Comparison of ENCODE assay signal across 1 cellular context in genomic region chr17:9628509-9628908, GRCh38.
TF ChIP-seq lines count a peak whose summit lies in the region.

No MANE protein-coding gene starts in this region.

TF ChIP-seq in HCT116, 20 proteins besides CTCF, POLR2A, EP300 and RAD21 (continued from another document):
- TF ChIP-seq MAX (IDR thresholded peaks at IDR 0.05) (no peak), ZNF274 (IDR thresholded peaks at IDR 0.05; ENCODE audit: low read depth, low read length) (no peak), ATF3 (IDR thresholded peaks at IDR 0.05) (no peak), REST (IDR thresholded peaks at IDR 0.05; ENCODE audit: low read depth) (no peak), FOSL1 (IDR thresholded peaks at IDR 0.05; ENCODE audit: low read depth) (no peak), CBX3 (IDR thresholded peaks at IDR 0.05; ENCODE audit: low read depth) (no peak), SRF (IDR thresholded peaks at IDR 0.05; ENCODE audit: low read depth) (no peak), EGR1 (IDR thresholded peaks at IDR 0.05; ENCODE audit: low read depth) (no peak), EZH2 (IDR thresholded peaks at IDR 0.05) (no peak), YY1 (IDR thresholded peaks at IDR 0.05; ENCODE audit: extremely low read depth, insufficient replicate concordance, low read depth, low read length) (no peak), SIN3A (IDR thresholded peaks at IDR 0.05; ENCODE audit: low read depth) (no peak), SP1 (IDR thresholded peaks at IDR 0.05; ENCODE audit: low read depth) (no peak)
- TF ChIP-seq, protein P1, sequence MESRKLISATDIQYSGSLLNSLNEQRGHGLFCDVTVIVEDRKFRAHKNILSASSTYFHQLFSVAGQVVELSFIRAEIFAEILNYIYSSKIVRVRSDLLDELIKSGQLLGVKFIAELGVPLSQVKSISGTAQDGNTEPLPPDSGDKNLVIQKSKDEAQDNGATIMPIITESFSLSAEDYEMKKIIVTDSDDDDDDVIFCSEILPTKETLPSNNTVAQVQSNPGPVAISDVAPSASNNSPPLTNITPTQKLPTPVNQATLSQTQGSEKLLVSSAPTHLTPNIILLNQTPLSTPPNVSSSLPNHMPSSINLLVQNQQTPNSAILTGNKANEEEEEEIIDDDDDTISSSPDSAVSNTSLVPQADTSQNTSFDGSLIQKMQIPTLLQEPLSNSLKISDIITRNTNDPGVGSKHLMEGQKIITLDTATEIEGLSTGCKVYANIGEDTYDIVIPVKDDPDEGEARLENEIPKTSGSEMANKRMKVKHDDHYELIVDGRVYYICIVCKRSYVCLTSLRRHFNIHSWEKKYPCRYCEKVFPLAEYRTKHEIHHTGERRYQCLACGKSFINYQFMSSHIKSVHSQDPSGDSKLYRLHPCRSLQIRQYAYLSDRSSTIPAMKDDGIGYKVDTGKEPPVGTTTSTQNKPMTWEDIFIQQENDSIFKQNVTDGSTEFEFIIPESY (IDR thresholded peaks at IDR 0.05; ENCODE audit: extremely low read depth, insufficient replicate concordance, low read length) = no peak
